Comparison of ENCODE assay signal across 27 cellular contexts in the genomic region with DNA sequence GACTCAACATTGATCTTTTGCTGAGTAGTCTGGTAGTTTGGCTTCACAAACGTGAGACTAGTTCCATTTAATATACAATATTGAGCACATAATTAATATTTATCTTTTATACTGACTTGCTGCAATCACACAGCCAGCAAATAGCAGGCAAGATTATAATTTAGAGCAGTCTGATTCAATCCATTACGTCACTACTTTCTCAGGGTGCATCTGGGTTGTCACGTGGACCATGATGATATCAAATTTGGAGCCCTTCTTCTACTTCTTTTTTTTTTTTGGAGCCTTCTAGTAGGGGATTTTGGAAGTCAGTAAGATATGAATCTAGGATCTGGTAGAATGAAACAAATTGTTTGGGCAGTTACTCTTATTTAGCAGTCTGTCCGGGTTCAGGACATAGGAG.
"Had no signal": no experiment of that assay in that cellular context is flagged by ENCODE, and none has a peak within 500 bp of the region (broad histone marks: within the 10 kb centered on the region; RNA-seq: fewer than 3 reads in every experiment).

No MANE protein-coding gene starts in this region.

- H3K4me1 ChIP-seq: colonic mucosa, esophagus muscularis mucosa, esophagus squamous epithelium, foreskin keratinocyte, gastrocnemius medialis, gastroesophageal sphincter, heart right ventricle had no signal

- H3K27me3 ChIP-seq: colonic mucosa, esophagus muscularis mucosa, esophagus squamous epithelium, gastroesophageal sphincter, heart left ventricle had no signal

- H3K4me3 ChIP-seq: colonic mucosa, coronary artery, dorsolateral prefrontal cortex, esophagus muscularis mucosa, esophagus squamous epithelium, gastrocnemius medialis, gastroesophageal sphincter, heart left ventricle, heart right ventricle had no signal

- H3K27ac ChIP-seq: colonic mucosa, coronary artery, dorsolateral prefrontal cortex, epithelial cell of prostate, esophagus muscularis mucosa, esophagus squamous epithelium, foreskin keratinocyte, gastrocnemius medialis, gastroesophageal sphincter, heart left ventricle, heart right ventricle had no signal

- ATAC-seq: effector memory CD8-positive, alpha-beta T cell; esophagus mucosa; foreskin keratinocyte; gastrocnemius medialis; gastroesophageal sphincter; heart left ventricle; heart right ventricle had no signal

- DNase-seq: colonic mucosa; cortex of kidney; dermis blood vessel endothelial cell; dorsolateral prefrontal cortex; effector CD4-positive, alpha-beta T cell; effector CD8-positive, alpha-beta T cell; effector memory CD4-positive, alpha-beta T cell; effector memory CD8-positive, alpha-beta T cell; endodermal cell; erythroblast; esophagus squamous epithelium; foreskin fibroblast; foreskin keratinocyte; gastrocnemius medialis; glutamatergic neuron; head of caudate nucleus; heart left ventricle; heart right ventricle had no signal

- H3K36me3 ChIP-seq: colonic mucosa, esophagus muscularis mucosa, esophagus squamous epithelium, gastrocnemius medialis, gastroesophageal sphincter, heart left ventricle, heart right ventricle had no signal

- H3K9me3 ChIP-seq: colonic mucosa, esophagus squamous epithelium, gastrocnemius medialis had no signal

- FAIRE-seq: colon, endometrium, endothelial cell of umbilical vein, frontal cortex had no signal
